ENCODE assay signal across 15 cellular contexts in the genomic region with DNA sequence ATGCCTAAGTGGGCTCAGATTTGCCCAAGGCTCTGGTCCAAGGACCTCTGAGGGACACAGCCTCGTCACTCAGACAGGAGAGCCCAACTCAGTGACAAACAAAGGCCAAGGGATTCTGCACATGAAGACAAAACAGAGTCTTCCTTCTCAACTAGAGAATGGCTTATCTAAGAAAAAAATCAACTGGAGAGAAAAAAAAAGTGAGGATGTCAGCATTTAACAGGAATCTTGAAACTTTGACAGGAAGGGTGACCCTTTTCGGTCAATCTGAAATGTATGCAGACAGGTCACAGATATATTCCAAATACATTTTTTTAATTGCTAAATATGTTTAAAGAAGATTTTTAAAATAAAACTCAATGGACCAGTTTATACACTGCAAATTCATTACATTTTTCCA.
"Had no signal": no experiment of that assay in that cellular context is flagged by ENCODE, and none has a peak within 500 bp of the region (broad histone marks: within the 10 kb centered on the region; RNA-seq: fewer than 3 reads in every experiment).

No MANE protein-coding gene starts in this region.

- H3K4me3 Mint-ChIP-seq: activated B cell treated with CpG ODN at 0.5 μM for 24 hours; activated naive CD4-positive, alpha-beta T cell treated with anti-CD3 and anti-CD28 coated beads, Interleukin-2, amount 50 U/mL, for 24 hours; natural killer cell treated with Interleukin-12 subunit alpha and Interleukin-12 subunit beta and Interleukin-15 and Interleukin-18, amount 100 ng/mL, for 72 hours; stimulated activated naive B cell treated with anti-CD40 and anti-IgM and Interleukin-4, amounts not matched to agents 10 μg/mL and 1 μg/mL and 100 μg/mL, for 72 hours had no signal

- H3K27ac Mint-ChIP-seq: activated B cell treated with CpG ODN at 0.5 μM for 24 hours; stimulated activated naive B cell treated with anti-CD40 and anti-IgM and Interleukin-4, amounts not matched to agents 10 μg/mL and 1 μg/mL and 100 μg/mL, for 72 hours had no signal

- H3K27me3 Mint-ChIP-seq: activated CD4-positive, alpha-beta T cell treated with anti-CD3 and anti-CD28 coated beads, Interleukin-2, amount 10 ng/mL, durations not matched to agents 24 days and 14 days; activated naive CD4-positive, alpha-beta T cell treated with anti-CD3 and anti-CD28 coated beads, Interleukin-2, amount 50 U/mL, for 24 hours had no signal

- H3K36me3 ChIP-seq: prostate gland had no signal

- H3K9me3 ChIP-seq: mucosa of descending colon, prostate gland had no signal

- DNase-seq: activated B cell treated with CpG ODN at 0.5 μM for 24 hours; activated CD4-positive, alpha-beta T cell treated with anti-CD3 and anti-CD28 coated beads, Interleukin-2, amount 10 ng/mL, durations not matched to agents 24 days and 14 days; activated CD8-positive, alpha-beta memory T cell treated with anti-CD3 and anti-CD28 coated beads for 24 hours; activated effector memory CD4-positive, alpha-beta T cell treated with Interleukin-2 at 50 U/mL for 16 hours; central memory CD4-positive, alpha-beta T cell; cortex of kidney; effector CD8-positive, alpha-beta T cell; occipital lobe; stimulated activated CD4-positive, alpha-beta T cell treated with anti-CD3 and anti-CD28 coated beads, Interleukin-2, amount 100 ng/mL, for 24 hours; stimulated activated naive B cell treated with anti-CD40 and anti-IgM and Interleukin-4, amounts not matched to agents 10 μg/mL and 1 μg/mL and 100 μg/mL, for 72 hours had no signal

- H3K4me1 Mint-ChIP-seq: activated B cell treated with CpG ODN at 0.5 μM for 24 hours; activated naive CD4-positive, alpha-beta T cell treated with anti-CD3 and anti-CD28 coated beads, Interleukin-2, amount 50 U/mL, for 24 hours had no signal

- H3K4me1 ChIP-seq: prostate gland had no signal

- ATAC-seq: mucosa of descending colon; natural killer cell treated with Interleukin-12 subunit alpha and Interleukin-12 subunit beta and Interleukin-15 and Interleukin-18, amount 100 ng/mL, for 72 hours; stimulated activated naive B cell treated with anti-CD40 and anti-IgM and Interleukin-4, amounts not matched to agents 10 μg/mL and 1 μg/mL and 100 μg/mL, for 72 hours had no signal

- H3K4me3 ChIP-seq: lung, mucosa of descending colon, prostate gland had no signal

- H3K27ac ChIP-seq: prostate gland had no signal

- H3K36me3 Mint-ChIP-seq: activated naive CD4-positive, alpha-beta T cell treated with anti-CD3 and anti-CD28 coated beads, Interleukin-2, amount 50 U/mL, for 24 hours; natural killer cell treated with Interleukin-12 subunit alpha and Interleukin-12 subunit beta and Interleukin-15 and Interleukin-18, amount 100 ng/mL, for 72 hours had no signal

- H3K9me3 Mint-ChIP-seq: activated naive CD4-positive, alpha-beta T cell treated with anti-CD3 and anti-CD28 coated beads, Interleukin-2, amount 50 U/mL, for 24 hours; natural killer cell treated with Interleukin-12 subunit alpha and Interleukin-12 subunit beta and Interleukin-15 and Interleukin-18, amount 100 ng/mL, for 72 hours had no signal
